In the genomic region with DNA sequence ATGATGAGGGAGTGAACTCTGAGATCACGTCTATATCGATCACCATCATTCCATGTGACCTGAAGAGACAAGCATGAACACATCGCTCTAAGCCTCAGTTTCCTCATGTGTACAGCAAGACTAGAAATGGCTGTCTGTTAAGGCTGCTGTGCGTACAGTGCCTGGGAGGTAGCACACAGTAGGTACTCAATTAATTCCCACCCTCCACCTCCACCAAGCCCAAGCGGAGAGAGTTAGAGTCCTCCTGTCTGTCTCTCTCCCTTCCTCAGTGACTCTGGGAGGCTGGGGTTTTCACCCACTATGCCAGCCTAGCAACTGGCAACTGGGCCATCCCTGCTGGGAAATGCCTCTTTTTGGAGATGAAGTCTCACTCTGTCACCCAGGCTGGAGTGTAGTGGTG, we compare ENCODE assay signal across 26 cellular contexts.
"Had no signal": no experiment of that assay in that cellular context is flagged by ENCODE, and none has a peak within 500 bp of the region (broad histone marks: within the 10 kb centered on the region; RNA-seq: fewer than 3 reads in every experiment).

No MANE protein-coding gene starts in this region.

- FAIRE-seq: urothelium cell line had no signal

- H3K27me3 ChIP-seq: stomach, suprapubic skin, testis, thyroid gland, tibial artery, tibial nerve, transverse colon, upper lobe of left lung, upper lobe of right lung, uterus, vagina had no signal

- H3K27ac ChIP-seq: stomach, suprapubic skin, testis, thoracic aorta, thyroid gland, tibial artery, tibial nerve, transverse colon, upper lobe of left lung, upper lobe of right lung, uterus, vagina had no signal

- H3K36me3 ChIP-seq: stomach, suprapubic skin, thoracic aorta, thyroid gland, tibial artery, tibial nerve, transverse colon, upper lobe of left lung, upper lobe of right lung, uterus, vagina had no signal

- ATAC-seq: stimulated activated effector memory CD8-positive, alpha-beta T cell treated with anti-CD3 and anti-CD28 coated beads, Interleukin-12 subunit alpha, Interleukin-12 subunit beta, amount 100 ng/mL, for 72 hours; stimulated activated memory B cell treated with anti-CD40 and anti-IgM and Interleukin-4, amounts not matched to agents 10 μg/mL and 1 μg/mL and 100 μg/mL, for 72 hours; stimulated activated naive B cell treated with anti-CD40 and anti-IgM and Interleukin-4, amounts not matched to agents 10 μg/mL and 1 μg/mL and 100 μg/mL, for 72 hours; stimulated activated naive CD8-positive, alpha-beta T cell treated with anti-CD3 and anti-CD28 coated beads, Interleukin-15, amount 100 ng/mL, for 72 hours; stimulated activated naive CD8-positive, alpha-beta T cell treated with anti-CD3 and anti-CD28 coated beads, Interleukin-15, Interleukin-2, amounts not matched to agents 100 U/mL and 50 U/mL, for 24 hours; upper lobe of right lung had no signal

- H3K4me1 ChIP-seq: stomach, suprapubic skin, testis, thyroid gland, tibial artery, tibial nerve, transverse colon, upper lobe of left lung, upper lobe of right lung, uterus, vagina had no signal

- H3K4me3 ChIP-seq: stomach, suprapubic skin, testis, thoracic aorta, thyroid gland, tibial artery, tibial nerve, transverse colon, upper lobe of left lung, upper lobe of right lung, uterus, vagina had no signal

- DNase-seq: stimulated activated CD4-positive, alpha-beta T cell treated with anti-CD3 and anti-CD28 coated beads, Interleukin-2, amount 100 ng/mL, for 48 hours; stimulated activated CD4-positive, alpha-beta T cell treated with anti-CD3 and anti-CD28 coated beads, Interleukin-4, amount 100 ng/mL, for 1 hour; stimulated activated CD4-positive, alpha-beta T cell treated with anti-CD3 and anti-CD28 coated beads, Interleukin-4, amount 100 ng/mL, for 24 hours; stimulated activated CD4-positive, alpha-beta T cell treated with anti-CD3 and anti-CD28 coated beads, Interleukin-4, amount 100 ng/mL, for 4 hours; stimulated activated CD8-positive, alpha-beta memory T cell treated with anti-CD3 and anti-CD28 coated beads, Interleukin-4, amount 100 ng/mL, for 48 hours; stimulated activated naive B cell treated with anti-CD40 and anti-IgM and Interleukin-4, amounts not matched to agents 10 μg/mL and 1 μg/mL and 100 μg/mL, for 72 hours; stimulated activated naive CD4-positive, alpha-beta T cell; stimulated activated naive CD4-positive, alpha-beta T cell treated with Interleukin-2 at 50 U/mL for 16 hours; stimulated activated naive CD8-positive, alpha-beta T cell treated with anti-CD3 and anti-CD28 coated beads, Interleukin-15, amount 100 ng/mL, for 72 hours; stimulated activated naive CD8-positive, alpha-beta T cell treated with anti-CD3 and anti-CD28 coated beads, Interleukin-15, Interleukin-2, amounts not matched to agents 100 U/mL and 50 U/mL, for 24 hours; stomach; testis; thyroid gland; tibial artery; transverse colon; trophoblast cell; upper lobe of left lung; upper lobe of right lung; uterus had no signal

- H3K9me3 ChIP-seq: stomach, suprapubic skin, testis, thoracic aorta, thyroid gland, tibial artery, tibial nerve, transverse colon, upper lobe of left lung, upper lobe of right lung, uterus, vagina had no signal
